ENCODE assay signal across 9 cellular contexts in the genomic region with DNA sequence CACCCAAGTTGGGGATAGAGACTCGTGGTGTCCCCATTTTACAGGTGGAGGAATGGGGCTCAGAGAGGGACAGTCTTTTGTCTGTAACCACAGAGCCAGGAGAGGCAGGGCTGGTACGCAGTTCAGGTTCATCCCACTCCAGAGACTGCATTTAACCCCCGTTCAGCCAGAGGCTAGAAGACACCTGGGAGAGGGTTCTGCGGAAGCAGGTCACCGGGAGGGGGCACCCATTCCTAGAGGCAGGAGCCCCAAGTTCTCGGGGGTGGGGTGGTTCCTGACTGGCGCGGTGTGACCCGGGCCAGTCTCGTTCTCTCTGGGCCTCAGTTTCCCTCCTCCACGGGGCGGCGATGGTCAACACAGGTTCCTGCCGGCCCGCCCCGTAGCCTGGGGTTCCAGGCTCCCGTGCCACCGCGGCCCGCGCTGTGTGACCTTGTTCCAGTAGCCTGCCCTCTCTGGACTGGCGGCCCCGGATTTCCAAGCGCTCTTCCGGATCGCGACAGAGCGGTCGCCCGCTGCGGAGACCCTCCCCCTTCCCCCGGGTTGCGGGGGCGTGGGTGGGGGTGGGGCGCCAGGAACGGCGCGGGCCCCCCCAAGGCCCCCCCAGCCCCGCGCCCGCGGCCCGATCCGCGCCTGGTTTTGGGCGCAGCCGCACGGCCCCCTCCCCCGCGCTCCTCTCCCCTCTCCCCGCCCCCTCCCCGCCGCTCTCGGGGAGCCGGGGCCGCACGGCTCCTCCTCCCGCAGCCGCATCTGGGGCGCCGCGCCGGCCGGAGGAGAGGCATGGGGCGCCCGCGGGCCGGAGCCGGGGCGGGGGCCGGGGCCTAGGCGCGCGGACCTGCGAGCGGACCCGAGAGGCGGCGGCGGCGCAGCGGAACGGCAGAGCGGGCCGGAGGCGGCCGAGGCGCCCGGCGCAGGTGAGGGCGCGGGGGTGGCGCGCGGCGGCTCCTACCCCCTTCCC. TPM values are rescaled to one million over a fixed set of nuclear protein-coding genes. Genes with fewer than 3 reads are reported as not detected.
A peak's percentile ranks its signal among the peaks of the same experiment; 100 is the strongest.
DNase-seq lines count a peak whose midpoint lies in the region; ATAC-seq, FAIRE-seq and TF ChIP-seq lines count a peak whose summit lies in the region.
"Had no signal": no experiment of that assay in that cellular context is flagged by ENCODE, and none has a peak within 500 bp of the region (broad histone marks: within the 10 kb centered on the region; RNA-seq: fewer than 3 reads in every experiment).

A gene with protein sequence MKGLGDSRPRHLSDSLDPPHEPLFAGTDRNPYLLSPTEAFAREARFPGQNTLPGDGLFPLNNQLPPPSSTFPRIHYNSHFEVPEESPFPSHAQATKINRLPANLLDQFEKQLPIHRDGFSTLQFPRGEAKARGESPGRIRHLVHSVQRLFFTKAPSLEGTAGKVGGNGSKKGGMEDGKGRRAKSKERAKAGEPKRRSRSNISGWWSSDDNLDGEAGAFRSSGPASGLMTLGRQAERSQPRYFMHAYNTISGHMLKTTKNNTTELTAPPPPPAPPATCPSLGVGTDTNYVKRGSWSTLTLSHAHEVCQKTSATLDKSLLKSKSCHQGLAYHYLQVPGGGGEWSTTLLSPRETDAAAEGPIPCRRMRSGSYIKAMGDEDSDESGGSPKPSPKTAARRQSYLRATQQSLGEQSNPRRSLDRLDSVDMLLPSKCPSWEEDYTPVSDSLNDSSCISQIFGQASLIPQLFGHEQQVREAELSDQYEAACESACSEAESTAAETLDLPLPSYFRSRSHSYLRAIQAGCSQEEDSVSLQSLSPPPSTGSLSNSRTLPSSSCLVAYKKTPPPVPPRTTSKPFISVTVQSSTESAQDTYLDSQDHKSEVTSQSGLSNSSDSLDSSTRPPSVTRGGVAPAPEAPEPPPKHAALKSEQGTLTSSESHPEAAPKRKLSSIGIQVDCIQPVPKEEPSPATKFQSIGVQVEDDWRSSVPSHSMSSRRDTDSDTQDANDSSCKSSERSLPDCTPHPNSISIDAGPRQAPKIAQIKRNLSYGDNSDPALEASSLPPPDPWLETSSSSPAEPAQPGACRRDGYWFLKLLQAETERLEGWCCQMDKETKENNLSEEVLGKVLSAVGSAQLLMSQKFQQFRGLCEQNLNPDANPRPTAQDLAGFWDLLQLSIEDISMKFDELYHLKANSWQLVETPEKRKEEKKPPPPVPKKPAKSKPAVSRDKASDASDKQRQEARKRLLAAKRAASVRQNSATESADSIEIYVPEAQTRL (plus strand): TSS at position 738 of the 955 bp plus-strand sequence. CDS start 125,379 bp downstream, outside the sequence.

- no peak within 1 kb of the TSS for H3K27ac Mint-ChIP-seq in T-helper 17 cell

- no peaks in the 10 kb centered on the region for H3K79me2 ChIP-seq in GM23248 (ENCODE audit: insufficient read depth)
- no peaks in the 10 kb centered on the region for H3K79me2 ChIP-seq in trophoblast cell (ENCODE audit: control insufficient read depth, insufficient read depth, low read length, poor library complexity)

- H4K20me1 ChIP-seq in GM23248 (ENCODE audit: insufficient read depth): no peaks in the 10 kb centered on the region

- H3K27ac ChIP-seq in GM23248 (no peak within 1 kb of the TSS), trophoblast cell (ENCODE audit: low read depth, low read length) (no peak within 1 kb of the TSS)
- H3K27ac ChIP-seq: HL-60 had no signal

- no peak within 1 kb of the TSS for H2BK12ac ChIP-seq in trophoblast cell (ENCODE audit: low read length)

- H3K18ac ChIP-seq in trophoblast cell (ENCODE audit: low read length): no peak within 1 kb of the TSS

- 4 to 7% methylated on average over 29 to 47 of the region's 96 CpGs for WGBS in GM23248 (ENCODE audit: low coverage in 1 of 2, low lambda C conversion rate in 2 of 2, missing lambda C conversion rate in 2 of 2), 2 experiments
- no CpG with 5 or more reads among the region's 96 CpGs for WGBS in trophoblast cell (ENCODE audit: extremely low coverage, insufficient coverage, insufficient read length)

- peaks cover 13% of the 10 kb centered on the region for H3K4me1 Mint-ChIP-seq in T-helper 17 cell

- H3K4me3 Mint-ChIP-seq in T-helper 17 cell: peak within 1 kb of the TSS; percentile 85

- peaks cover 9% of the 10 kb centered on the region for H3K36me3 Mint-ChIP-seq in T-helper 17 cell (ENCODE audit: low read depth)

- H3K36me3 ChIP-seq in GM23248 (ENCODE audit: low read depth): no peaks in the 10 kb centered on the region
- no peaks in the 10 kb centered on the region for H3K36me3 ChIP-seq in trophoblast cell (ENCODE audit: control insufficient read depth in 1 of 2, insufficient read depth in 2 of 2, low read length in 2 of 2)

- no peak within 1 kb of the TSS for H2AK5ac ChIP-seq in trophoblast cell (ENCODE audit: low read length)

- H4K8ac ChIP-seq in trophoblast cell (ENCODE audit: low read depth, low read length): no peak within 1 kb of the TSS

- DNase-seq in GM23248 (no peak), T-helper 17 cell (no peak), Right ventricle myocardium inferior (ENCODE audit: missing footprints) (no peak), trophoblast cell (peak in 1 of 2 donors; percentile 37), H54 (ENCODE audit: insufficient read length, low spot score) (no peak), OCI-M1 (lab: John Stamatoyannopoulos, UW) (no peak), germinal center (ENCODE audit: low spot score) (no peak)

- no peak within 1 kb of the TSS for H4K12ac ChIP-seq in trophoblast cell (ENCODE audit: low read depth, low read length)

- H3K79me1 ChIP-seq in trophoblast cell (ENCODE audit: low read length): no peaks in the 10 kb centered on the region

- peaks cover 81% of the 10 kb centered on the region for H3K27me3 ChIP-seq in GM23248 (replicated peaks; ENCODE audit: insufficient read depth)
- H3K27me3 ChIP-seq in trophoblast cell (ENCODE audit: insufficient read depth, low read length): peaks cover 42% of the 10 kb centered on the region

- H3K9me2 ChIP-seq in GM23248 (ENCODE audit: insufficient read depth): no peaks in the 10 kb centered on the region

- H3K4me3 ChIP-seq in GM23248: no peak within 1 kb of the TSS
- peak within 1 kb of the TSS; percentile 25 for H3K4me3 ChIP-seq in trophoblast cell (ENCODE audit: low read depth, low read length)

- no peaks in the 10 kb centered on the region for H3F3A ChIP-seq in GM23248 (ENCODE audit: insufficient read depth)

- H3K4ac ChIP-seq in trophoblast cell (ENCODE audit: low read depth, low read length): no peak within 1 kb of the TSS

- H3K4me2 ChIP-seq in GM23248 (ENCODE audit: unreplicated experiment) (no peak within 1 kb of the TSS), trophoblast cell (ENCODE audit: low read length) (peak within 1 kb of the TSS; percentile 65)

- intact Hi-C loops in Right ventricle myocardium inferior (cut with DNase I): no loop called here

- H4K91ac ChIP-seq in trophoblast cell (ENCODE audit: low read depth, low read length): no peak within 1 kb of the TSS

- no peak for ATAC-seq in T-helper 17 cell
- no peak for ATAC-seq in Right ventricle myocardium inferior
- no peak for ATAC-seq in HG02981 (IDR thresholded peaks at IDR 0.05; ENCODE audit: unreplicated experiment)

- TF ChIP-seq POLR2A in H54 (IDR thresholded peaks at IDR 0.05; ENCODE audit: low read depth, low read length): no peak

- H3K9ac ChIP-seq in GM23248 (no peak within 1 kb of the TSS), trophoblast cell (ENCODE audit: low read length) (no peak within 1 kb of the TSS)

- in situ Hi-C loops in GM23248 (cut with MboI): no loop called here

- H3K4me1 ChIP-seq in GM23248 (ENCODE audit: insufficient read depth) (no peaks in the 10 kb centered on the region), trophoblast cell (ENCODE audit: control insufficient read depth in 1 of 2, insufficient read depth in 2 of 2, low read length in 2 of 2) (peaks cover 2% of the 10 kb centered on the region in 2 experiments)

- no peak within 1 kb of the TSS for H3K14ac ChIP-seq in trophoblast cell (ENCODE audit: low read length)

- peaks cover 84% of the 10 kb centered on the region for H3K27me3 Mint-ChIP-seq in T-helper 17 cell

- H2BK120ac ChIP-seq in trophoblast cell (ENCODE audit: insufficient read depth, low read length, poor library complexity): no peak within 1 kb of the TSS

- no peak within 1 kb of the TSS for H3K23ac ChIP-seq in trophoblast cell (ENCODE audit: low read length)

- no peak within 1 kb of the TSS for H2BK5ac ChIP-seq in trophoblast cell (ENCODE audit: low read depth, low read length, poor library complexity)

- FAIRE-seq in H54 (lab: Jason Lieb, UNC): no peak

- H3K9me3 ChIP-seq in GM23248 (ENCODE audit: low read depth): no peaks in the 10 kb centered on the region
- no peaks in the 10 kb centered on the region for H3K9me3 ChIP-seq in T-helper 17 cell (ENCODE audit: control insufficient read depth, low read length, poor library complexity, severe bottlenecking)
- peaks cover 2% of the 10 kb centered on the region for H3K9me3 ChIP-seq in trophoblast cell (ENCODE audit: insufficient read depth, low read depth, low read length)

- H2AFZ ChIP-seq in GM23248 (no peak within 1 kb of the TSS), trophoblast cell (ENCODE audit: insufficient read depth, low read length, poor library complexity) (no peak within 1 kb of the TSS)

RNA-seq across cellular contexts. Expression of the gene that starts here (rescaled TPM):
- total RNA-seq in GM23248 (2014; rRNA removed; shearing (Covaris generic)): 14.3 and 16.8 TPM in 2 replicates
- polyA plus RNA-seq in GM23248 (2016; fragmentation: Nextera tagmentation; extraction: Ambion mirVana): 68.1 and 71.1 TPM in 2 replicates
- 10 to 100 TPM; 33.9 to 45.4 TPM for total RNA-seq in T-helper 17 cell
- 46.3 TPM for total RNA-seq in Right ventricle myocardium inferior
- 165 TPM in 2 replicates for polyA plus RNA-seq in trophoblast cell (2013)
